Comparison of ENCODE assay signal across 1 cellular context in the genomic region with DNA sequence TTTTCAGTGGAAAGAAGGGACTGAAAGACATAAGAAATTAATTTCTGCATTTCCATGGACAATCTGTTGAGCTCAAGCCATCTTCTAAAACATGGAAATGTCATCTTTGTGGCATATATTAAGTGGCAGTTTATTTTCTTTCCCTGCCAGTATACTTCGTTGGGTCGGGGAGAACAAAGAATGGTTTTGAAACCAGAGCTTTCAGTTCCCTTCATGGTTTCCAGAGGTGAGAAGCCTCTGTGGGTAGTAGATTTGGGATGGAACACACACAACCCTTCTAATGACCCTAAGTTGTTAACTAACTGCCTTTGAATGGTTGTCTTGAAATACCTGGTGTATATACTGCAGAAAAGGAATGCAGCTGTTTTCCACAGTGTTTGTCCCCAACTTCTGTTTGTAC.
TF ChIP-seq lines count a peak whose summit lies in the region.

No MANE protein-coding gene starts in this region.

TF ChIP-seq in GM12878, 131 proteins besides CTCF, POLR2A, EP300 and RAD21:
- TF ChIP-seq SREBF2 (IDR thresholded peaks at IDR 0.05; ENCODE audit: low read length) (no peak), RELA (IDR thresholded peaks at IDR 0.05; ENCODE audit: borderline replicate concordance, partially characterized antibody) (no peak), TCF12 (IDR thresholded peaks at IDR 0.05; ENCODE audit: low read depth, low read length) (no peak), IKZF1 (conservative IDR thresholded peaks at IDR 0.05) (0 out of 2 replicates have a peak, but pooled peaks have one; percentile 35), MTA2 (IDR thresholded peaks at IDR 0.05; ENCODE audit: low read depth) (0 out of 2 replicates have a peak, but pooled peaks have one; percentile 18), MXI1 (IDR thresholded peaks at IDR 0.05; ENCODE audit: low read depth, low read length) (no peak), IKZF2 (IDR thresholded peaks at IDR 0.05) (peak in 1 of 2 experiments; percentile 57; a peak in 2 of 4 replicates), CEBPB (IDR thresholded peaks at IDR 0.05; ENCODE audit: borderline replicate concordance in 1 of 2, low read depth in 2 of 2, low read length in 2 of 2) (no peak), TCF3 (IDR thresholded peaks at IDR 0.05; ENCODE audit: borderline replicate concordance, insufficient read depth, low read depth, low read length) (no peak), YBX1 (IDR thresholded peaks at IDR 0.05) (no peak), SPI1 (IDR thresholded peaks at IDR 0.05; ENCODE audit: borderline replicate concordance, insufficient read depth, low read depth, low read length) (peak; percentile 52; the same call in 1 of the 2 replicates), FOXK2 (IDR thresholded peaks at IDR 0.05) (no peak), JUNB (IDR thresholded peaks at IDR 0.05) (no peak), MTA3 (IDR thresholded peaks at IDR 0.05; ENCODE audit: borderline replicate concordance, low read length) (no peak), PBX3 (IDR thresholded peaks at IDR 0.05; ENCODE audit: insufficient replicate concordance, low read depth, low read length) (no peak), CBX3 (IDR thresholded peaks at IDR 0.05; ENCODE audit: borderline replicate concordance, low read depth) (no peak), ZBTB11 (CRISPR knock-in tag; IDR thresholded peaks at IDR 0.05) (no peak)
TF ChIP-seq in GM12878: peak in this region for 4.
